8 cellular contexts compared by ENCODE assay signal in the genomic region with DNA sequence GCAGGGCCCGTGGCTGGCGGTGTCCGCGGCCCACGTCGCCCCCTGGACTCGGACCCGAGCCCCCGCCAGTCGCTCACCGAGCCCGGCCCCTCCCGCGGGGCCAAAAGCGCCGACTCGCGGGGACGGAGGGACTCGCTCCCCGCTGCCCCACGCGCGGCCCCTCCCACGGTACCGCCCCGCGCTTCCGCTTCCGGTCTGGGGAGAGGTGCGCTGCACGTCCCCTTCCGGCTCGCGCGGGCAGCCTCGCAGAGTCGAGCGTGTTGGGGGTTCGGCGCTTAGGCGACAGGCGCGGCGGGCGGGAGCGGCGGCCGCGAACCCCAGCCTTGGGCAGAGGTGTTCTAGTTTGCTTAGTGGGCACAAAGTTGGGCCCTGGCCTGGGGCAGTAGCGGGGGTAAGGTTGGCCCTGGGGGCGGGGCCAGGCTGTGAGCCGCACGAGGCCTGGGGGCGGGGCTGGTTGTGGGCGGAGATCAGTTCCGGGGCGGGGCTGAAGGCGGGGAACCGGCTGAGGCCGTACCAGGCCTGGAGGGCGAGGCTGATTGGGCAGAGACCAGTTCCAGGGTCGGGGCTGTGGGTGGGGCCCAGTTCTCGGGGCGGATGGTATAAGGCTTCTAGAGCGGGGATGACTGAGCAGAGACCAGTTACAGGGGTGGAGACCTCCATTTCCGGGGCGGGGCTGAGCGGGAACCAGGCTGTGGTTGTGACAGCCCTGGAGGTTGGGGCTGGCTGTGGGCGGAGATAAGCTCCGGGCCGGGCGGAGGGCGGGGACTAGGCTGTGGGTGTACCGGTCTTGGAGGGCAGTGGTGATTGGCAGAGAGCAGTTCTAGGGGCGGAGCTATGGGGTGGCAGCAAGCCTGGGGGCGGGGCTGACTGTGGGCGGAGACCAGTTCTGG. TPM values are rescaled to one million over a fixed set of nuclear protein-coding genes. Genes with fewer than 3 reads are reported as not detected.
DNase-seq lines count a peak whose midpoint lies in the region; ATAC-seq and TF ChIP-seq lines count a peak whose summit lies in the region.

A gene (plus strand): TSS at position 246 of the 890 bp plus-strand sequence. CDS start 10,302 bp downstream, outside the sequence.
A gene (minus strand): TSS at position 173 of the 890 bp plus-strand sequence. CDS start 9,645 bp downstream, outside the sequence.

- H3K27ac ChIP-seq in HL-60 (replicated peaks): peak within 1 kb of the TSS; percentile 99

- intact Hi-C loops in CD14-positive monocyte (cut with micrococcal nuclease): loop anchor here (2.0 to 10.0 kb wide), 6 partner anchors 248 to 1760 kb away; a partner anchor contains a TSS

- H3K9me3 ChIP-seq in endocrine pancreas (ENCODE audit: control insufficient read depth, low read length): no peaks in the 10 kb centered on the region

- H3K9ac ChIP-seq in endocrine pancreas (ENCODE audit: control insufficient read depth, insufficient read depth, low read length): peak within 1 kb of the TSS; percentile 84

- peak; percentile 46 for TF ChIP-seq CTCF in CD14-positive monocyte (IDR thresholded peaks at IDR 0.05)
- no peak for TF ChIP-seq CTCF in HL-60 (IDR thresholded peaks at IDR 0.05; ENCODE audit: insufficient read depth, low read length)

- peak within 1 kb of the TSS; percentile 86 to 96 (median 94) for H3K27ac Mint-ChIP-seq in CD14-positive monocyte

- no peaks in the 10 kb centered on the region for H3K4me1 ChIP-seq in endocrine pancreas (ENCODE audit: control insufficient read depth, insufficient read depth, low read length)

- H3K4me3 ChIP-seq in HL-60 (replicated peaks; ENCODE audit: insufficient read depth, low read length) (peak within 1 kb of the TSS; percentile 78), endocrine pancreas (ENCODE audit: control insufficient read depth, insufficient read depth, low read length) (peak within 1 kb of the TSS; percentile 78)

- peaks cover 2 to 3% (median 3%) of the 10 kb centered on the region in 3 donors for H3K27me3 Mint-ChIP-seq in CD14-positive monocyte (ENCODE audit: low read depth in 3 of 3)

- DNase-seq in CD14-positive monocyte (ENCODE audit: low spot score): peak; percentile 100
- DNase-seq in HL-60 (ENCODE audit: low read depth in 1 of 2, low spot score in 1 of 2): peak; percentile 90 to 100
- DNase-seq in NK-92 treated with Interleukin-12 subunit alpha and Interleukin-12 subunit beta, amount 100 ng/mL, for 24 hours (lab: John Stamatoyannopoulos, UW): peak; percentile 99
- peak; percentile 97 for DNase-seq in activated CD8-positive, alpha-beta memory T cell treated with anti-CD3 and anti-CD28 coated beads, Interleukin-2, amount 50 U/mL, for 1 hour (ENCODE audit: extremely low read depth)
- DNase-seq in mesenteric fat pad (ENCODE audit: low spot score): peak; percentile 100
- peak; percentile 99 for DNase-seq in stimulated activated CD8-positive, alpha-beta memory T cell treated with anti-CD3 and anti-CD28 coated beads, Interleukin-15, amount 100 ng/mL, for 24 hours (ENCODE audit: low read depth)

- no peaks in the 10 kb centered on the region for H3K27me3 ChIP-seq in HL-60 (ENCODE audit: insufficient read depth, poor library complexity, severe bottlenecking)
- no peaks in the 10 kb centered on the region for H3K27me3 ChIP-seq in endocrine pancreas (ENCODE audit: control insufficient read depth, insufficient read depth, low read length)

- peak; percentile 80 for ATAC-seq in GM19452 (IDR thresholded peaks at IDR 0.05; ENCODE audit: unreplicated experiment)

- H3K36me3 ChIP-seq in endocrine pancreas (ENCODE audit: control insufficient read depth, insufficient read depth, low read length): no peaks in the 10 kb centered on the region

- peaks cover 0 to 19% (median 11%) of the 10 kb centered on the region in 7 donors for H3K9me3 Mint-ChIP-seq in CD14-positive monocyte

- peaks cover 11 to 16% of the 10 kb centered on the region in 2 donors for H3K36me3 Mint-ChIP-seq in CD14-positive monocyte

- peaks cover 16% of the 10 kb centered on the region for H3K4me1 Mint-ChIP-seq in CD14-positive monocyte

- peak within 1 kb of the TSS; percentile 85 to 91 for H3K4me3 Mint-ChIP-seq in CD14-positive monocyte

RNA-seq across cellular contexts. Expression of the first gene that starts in this region (rescaled TPM):
- not detected for polyA plus RNA-seq in CD14-positive monocyte
- total RNA-seq in mesenteric fat pad: not detected

RNA-seq across cellular contexts. Expression of the second gene that starts in this region (rescaled TPM):
- 1 to 10 TPM; 3.7 to 5.6 TPM for polyA plus RNA-seq in CD14-positive monocyte
- 18.5 TPM for total RNA-seq in mesenteric fat pad

Comparison
In these comparisons a context has a peak if more than half of its experiments do, and no peak if none do; other contexts are left out.
1. Peak in every context shown above with its lines: DNase-seq, ATAC-seq, H3K4me3 ChIP-seq and H3K27ac ChIP-seq.